9 cellular contexts compared by ENCODE assay signal in genomic region chr1:34164510-34165381, GRCh38. TPM values are rescaled to one million over a fixed set of nuclear protein-coding genes. Genes with fewer than 3 reads are reported as not detected.
DNase-seq lines count a peak whose midpoint lies in the region; ATAC-seq lines count a peak whose summit lies in the region.
"Had no signal": no experiment of that assay in that cellular context is flagged by ENCODE, and none has a peak within 500 bp of the region (broad histone marks: within the 10 kb centered on the region; RNA-seq: fewer than 3 reads in every experiment).

CSMD2 (minus strand) TSS chr1:34165230; CDS start chr1:34165097, 133 bp downstream.

- H3K36me3 ChIP-seq in iPS-18a (ENCODE audit: control insufficient read depth, low read depth, low read length) = peaks cover 2% of the 10 kb centered on the region
- H3K36me3 ChIP-seq in skeletal muscle tissue (ENCODE audit: control insufficient read depth in 3 of 3, insufficient read depth in 3 of 3, low read length in 3 of 3) = no peaks in the 10 kb centered on the region

- peaks cover 8% of the 10 kb centered on the region for H3K4me1 Mint-ChIP-seq in activated CD4-positive, alpha-beta T cell treated with anti-CD3 and anti-CD28 coated beads, Interleukin-2, amount 10 ng/mL, durations not matched to agents 7 days and 5 days

- H3K4me3 Mint-ChIP-seq in activated CD4-positive, alpha-beta T cell treated with anti-CD3 and anti-CD28 coated beads, Interleukin-2, amount 10 ng/mL, durations not matched to agents 7 days and 5 days = no peak within 1 kb of the TSS
- H3K4me3 Mint-ChIP-seq: stimulated activated naive CD8-positive, alpha-beta T cell treated with anti-CD3 and anti-CD28 coated beads, Interleukin-15, Interleukin-2, amounts not matched to agents 100 ng/mL and 50 ng/mL, for 24 hours had no signal

- H3K4me3 ChIP-seq in iPS-18a (ENCODE audit: low read length) (peak within 1 kb of the TSS; percentile 88), skeletal muscle tissue (ENCODE audit: low read length in 3 of 3) (peak within 1 kb of the TSS; percentile 23 to 45 (median 43))

- CTCF ChIA-PET in activated CD4-positive, alpha-beta T cell treated with anti-CD3 and anti-CD28 coated beads, Interleukin-2, amount 10 ng/mL, durations not matched to agents 7 days and 5 days (lab: Charles Lee) = interaction anchor here (1.3 kb wide), 1 partner anchor 531 kb away, joined by 4 read pairs; no protein-coding TSS in a partner anchor

- peaks cover 78% of the 10 kb centered on the region for H3K27me3 Mint-ChIP-seq in activated CD4-positive, alpha-beta T cell treated with anti-CD3 and anti-CD28 coated beads, Interleukin-2, amount 10 ng/mL, durations not matched to agents 7 days and 5 days

- no peaks in the 10 kb centered on the region for H3K9me3 Mint-ChIP-seq in activated CD4-positive, alpha-beta T cell treated with anti-CD3 and anti-CD28 coated beads, Interleukin-2, amount 10 ng/mL, durations not matched to agents 7 days and 5 days
- H3K9me3 Mint-ChIP-seq: stimulated activated naive CD8-positive, alpha-beta T cell treated with anti-CD3 and anti-CD28 coated beads, Interleukin-15, Interleukin-2, amounts not matched to agents 100 ng/mL and 50 ng/mL, for 24 hours had no signal

- H3K27me3 ChIP-seq in iPS-18a (ENCODE audit: control insufficient read depth, insufficient read depth, low read length) (peaks cover 6% of the 10 kb centered on the region), skeletal muscle tissue (ENCODE audit: control insufficient read depth in 3 of 3, insufficient read depth in 3 of 3, low read length in 3 of 3) (peaks cover 29 to 59% (median 49%) of the 10 kb centered on the region in 3 donors)

- ATAC-seq in HG03457 (IDR thresholded peaks at IDR 0.05; ENCODE audit: unreplicated experiment) = no peak

- DNase-seq in stimulated activated CD4-positive, alpha-beta T cell treated with anti-CD3 and anti-CD28 coated beads, Interleukin-15, amount 100 ng/mL, for 24 hours = peak; percentile 6
- no peak for DNase-seq in stimulated activated CD4-positive, alpha-beta T cell treated with anti-CD3 and anti-CD28 coated beads, Interleukin-2, amount 100 ng/mL, for 24 hours
- DNase-seq in amniotic epithelial cell (ENCODE audit: low read depth) (peak; percentile 28), NOMO-1 treated with DMSO at 0.1 percent for 48 hours (lab: John Stamatoyannopoulos, UW; ENCODE audit: unreplicated experiment) (no peak)
- DNase-seq in activated CD4-positive, alpha-beta T cell treated with anti-CD3 and anti-CD28 coated beads, Interleukin-2, amount 10 ng/mL, durations not matched to agents 7 days and 5 days = no peak

- no peak within 1 kb of the TSS for H3K27ac Mint-ChIP-seq in activated CD4-positive, alpha-beta T cell treated with anti-CD3 and anti-CD28 coated beads, Interleukin-2, amount 10 ng/mL, durations not matched to agents 7 days and 5 days
- H3K27ac Mint-ChIP-seq: stimulated activated naive CD8-positive, alpha-beta T cell treated with anti-CD3 and anti-CD28 coated beads, Interleukin-15, Interleukin-2, amounts not matched to agents 100 ng/mL and 50 ng/mL, for 24 hours had no signal

- H3K4me1 ChIP-seq in iPS-18a (ENCODE audit: control insufficient read depth, low read depth, low read length) = peaks cover 19% of the 10 kb centered on the region
- H3K4me1 ChIP-seq in skeletal muscle tissue (ENCODE audit: control insufficient read depth in 3 of 3, insufficient read depth in 3 of 3, low read length in 3 of 3) = peaks cover 18 to 26% (median 19%) of the 10 kb centered on the region in 3 donors

- POLR2A ChIA-PET in activated CD4-positive, alpha-beta T cell treated with anti-CD3 and anti-CD28 coated beads, Interleukin-2, amount 10 ng/mL, durations not matched to agents 7 days and 5 days (lab: Charles Lee) = no interaction called here

- no peak within 1 kb of the TSS for H3K27ac ChIP-seq in iPS-18a (ENCODE audit: low read length)
- no peak within 1 kb of the TSS for H3K27ac ChIP-seq in skeletal muscle tissue (ENCODE audit: low read depth, low read length)

- peaks cover 5% of the 10 kb centered on the region for H3K36me3 Mint-ChIP-seq in activated CD4-positive, alpha-beta T cell treated with anti-CD3 and anti-CD28 coated beads, Interleukin-2, amount 10 ng/mL, durations not matched to agents 7 days and 5 days (ENCODE audit: low read depth)

- H3K9me3 ChIP-seq in iPS-18a (ENCODE audit: control insufficient read depth, low read depth, low read length) (no peaks in the 10 kb centered on the region), skeletal muscle tissue (ENCODE audit: control insufficient read depth in 3 of 3, low read length in 3 of 3) (no peaks in the 10 kb centered on the region)

- H3K9ac ChIP-seq in iPS-18a (ENCODE audit: low read length) = peak within 1 kb of the TSS; percentile 90
- peak within 1 kb of the TSS in 1 of 3 donors; percentile 33 for H3K9ac ChIP-seq in skeletal muscle tissue (ENCODE audit: low read depth in 1 of 3, low read length in 3 of 3)

RNA-seq across cellular contexts. Expression of gene CSMD2, which starts in this region (rescaled TPM):
- 0.52 TPM for total RNA-seq in skeletal muscle tissue
- total RNA-seq in activated CD4-positive, alpha-beta T cell treated with anti-CD3 and anti-CD28 coated beads, Interleukin-2, amount 10 ng/mL, durations not matched to agents 7 days and 5 days = not detected

Comparison
In these comparisons a context has a peak if more than half of its experiments do, and no peak if none do; other contexts are left out.
1. DNase-seq: peak in stimulated activated CD4-positive, alpha-beta T cell treated with anti-CD3 and anti-CD28 coated beads, Interleukin-15, amount 100 ng/mL, for 24 hours (single experiment) and amniotic epithelial cell (single experiment); none in stimulated activated CD4-positive, alpha-beta T cell treated with anti-CD3 and anti-CD28 coated beads, Interleukin-2, amount 100 ng/mL, for 24 hours (0 of 2), NOMO-1 treated with DMSO at 0.1 percent for 48 hours (single experiment) and activated CD4-positive, alpha-beta T cell treated with anti-CD3 and anti-CD28 coated beads, Interleukin-2, amount 10 ng/mL, durations not matched to agents 7 days and 5 days (single experiment).